Comparison of ENCODE assay signal across 24 cellular contexts in the genomic region with DNA sequence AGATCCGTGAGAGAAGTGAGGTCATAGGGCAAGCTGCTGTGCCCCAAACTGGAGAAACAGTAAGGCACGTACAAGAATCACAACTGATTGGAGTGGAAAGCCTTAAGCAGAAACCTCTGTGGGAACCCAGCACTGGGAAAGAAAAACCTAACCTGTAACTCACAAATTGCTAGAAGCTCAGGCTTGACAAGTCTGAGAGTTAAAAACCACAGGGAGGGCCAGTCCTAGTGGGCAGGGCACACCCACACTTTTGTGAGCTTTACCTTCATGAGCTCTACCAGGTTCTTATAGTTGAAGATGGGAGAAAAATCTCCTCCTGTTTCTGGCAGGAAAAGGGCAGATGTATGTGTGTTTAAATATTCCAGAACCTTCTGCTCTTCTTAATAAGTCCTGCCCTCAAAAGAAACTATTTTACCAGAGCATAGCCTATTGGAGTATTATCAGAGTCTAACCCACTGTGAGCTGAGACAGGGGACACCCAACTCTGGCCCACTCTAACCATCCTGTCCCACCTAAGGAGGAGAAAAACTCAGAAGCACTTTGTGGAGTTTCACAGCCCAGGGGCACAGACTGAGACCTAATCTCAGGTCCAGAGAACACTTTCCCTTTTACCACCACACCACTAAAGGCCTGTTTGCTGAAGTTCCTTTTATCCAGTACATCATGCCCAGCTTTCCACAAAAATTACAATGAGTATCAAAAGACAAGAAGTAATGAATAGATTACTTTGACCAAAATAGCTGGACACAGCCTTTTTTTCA.
"Had no signal": no experiment of that assay in that cellular context is flagged by ENCODE, and none has a peak within 500 bp of the region (broad histone marks: within the 10 kb centered on the region; RNA-seq: fewer than 3 reads in every experiment).

No MANE protein-coding gene starts in this region.

- H3K27me3 ChIP-seq: ascending aorta had no signal

- H3K27ac ChIP-seq: ascending aorta had no signal

- FAIRE-seq: RCC 7860 had no signal

- ATAC-seq: activated CD8-positive, alpha-beta T cell treated with anti-CD3 and anti-CD28 coated beads, Interleukin-2, amount 10 ng/mL, durations not matched to agents 7 days and 5 days; PC-3; T-helper 17 cell; WTC11 had no signal

- H3K4me1 ChIP-seq: ascending aorta had no signal

- H3K27ac Mint-ChIP-seq: activated CD8-positive, alpha-beta T cell treated with anti-CD3 and anti-CD28 coated beads, Interleukin-2, amount 10 ng/mL, durations not matched to agents 7 days and 5 days; activated naive CD4-positive, alpha-beta T cell treated with anti-CD3 and anti-CD28 coated beads, Interleukin-2, amount 50 U/mL, for 24 hours; brain; IgD-negative memory B cell; T-helper 17 cell; WTC11 had no signal

- H3K36me3 Mint-ChIP-seq: activated naive CD4-positive, alpha-beta T cell treated with anti-CD3 and anti-CD28 coated beads, Interleukin-2, amount 50 U/mL, for 24 hours; brain; IgD-negative memory B cell had no signal

- H3K9me3 ChIP-seq: ascending aorta had no signal

- H3K27me3 Mint-ChIP-seq: activated naive CD4-positive, alpha-beta T cell treated with anti-CD3 and anti-CD28 coated beads, Interleukin-2, amount 50 U/mL, for 24 hours; brain; IgD-negative memory B cell; T-helper 17 cell had no signal

- H3K4me3 Mint-ChIP-seq: activated CD8-positive, alpha-beta T cell treated with anti-CD3 and anti-CD28 coated beads, Interleukin-2, amount 10 ng/mL, durations not matched to agents 7 days and 5 days; activated naive CD4-positive, alpha-beta T cell treated with anti-CD3 and anti-CD28 coated beads, Interleukin-2, amount 50 U/mL, for 24 hours; brain; IgD-negative memory B cell; T-helper 17 cell; WTC11 had no signal

- H3K4me3 ChIP-seq: ascending aorta had no signal

- H3K4me1 Mint-ChIP-seq: activated naive CD4-positive, alpha-beta T cell treated with anti-CD3 and anti-CD28 coated beads, Interleukin-2, amount 50 U/mL, for 24 hours; IgD-negative memory B cell; T-helper 17 cell; WTC11 had no signal

- H3K36me3 ChIP-seq: ascending aorta had no signal

- DNase-seq: activated CD4-positive, alpha-beta T cell treated with anti-CD3 and anti-CD28 coated beads for 48 hours; activated CD4-positive, alpha-beta T cell treated with anti-CD3 and anti-CD28 coated beads, Interleukin-2, amount 50 U/mL, for 4 hours; activated CD4-positive, CD25-positive, alpha-beta regulatory T cell treated with anti-CD3 and anti-CD28 coated beads, Interleukin-2, amount 50 U/mL, for 72 hours; activated CD8-positive, alpha-beta memory T cell treated with anti-CD3 and anti-CD28 coated beads, Interleukin-2, amount 50 U/mL, for 48 hours; activated CD8-positive, alpha-beta T cell treated with anti-CD3 and anti-CD28 coated beads, Interleukin-2, amount 10 ng/mL, durations not matched to agents 7 days and 5 days; activated T-cell treated with anti-CD3 and anti-CD28 coated beads, Interleukin-2, amount 50 U/mL, for 1 hour; KG1; MV-4-11; NCI-H1092 treated with DMSO at 0.1 percent for 48 hours; NCI-H1436 treated with DMSO at 0.1 percent for 48 hours; NCI-H187 treated with DMSO at 0.1 percent for 48 hours; NCI-H2081 treated with DMSO at 0.1 percent for 48 hours; NCI-H446; NCI-H524; PC-3; SIG-M5; T-helper 17 cell; T-helper 9 cell had no signal
